ENCODE assay signal across 8 cellular contexts in genomic region chr1:42259059-42259738, GRCh38.
DNase-seq lines count a peak whose midpoint lies in the region; ATAC-seq and TF ChIP-seq lines count a peak whose summit lies in the region.

No MANE protein-coding gene starts in this region.

- H3K9ac ChIP-seq in BLaER1 treated with 17β-estradiol and CSF1 and Interleukin-3, amounts not matched to agents 10 nM and 100 nM = 0 out of 22 replicates have a peak overlapping the region, but pooled peaks of 1 of the 11 experiments have one; percentile 8

- peak; percentile 63 for ATAC-seq in HG02885 (IDR thresholded peaks at IDR 0.05; ENCODE audit: poor library complexity, unreplicated experiment)
- ATAC-seq in body of pancreas = peak; percentile 45
- no peak for ATAC-seq in HG03457 (IDR thresholded peaks at IDR 0.05; ENCODE audit: unreplicated experiment)

- H3K36me3 ChIP-seq in BLaER1 treated with 17β-estradiol and CSF1 and Interleukin-3, amounts not matched to agents 10 nM and 100 nM = peaks cover 38 to 86% (median 57%) of the 10 kb centered on the region in 11 experiments
- H3K36me3 ChIP-seq in body of pancreas (replicated peaks in 1 of 2; ENCODE audit: insufficient read depth in 1 of 2, low read depth in 2 of 2) (no peaks in the 10 kb centered on the region), PC-9 (ENCODE audit: low read depth) (peaks cover 25% of the 10 kb centered on the region)

- DNase-seq in body of pancreas = peak in 2 of 4 donors; percentile 9 to 34
- peak; percentile 82 for DNase-seq in midbrain (lab: John Stamatoyannopoulos, UW)
- no peak for DNase-seq in PC-9
- DNase-seq in DMS53 treated with DMSO at 0.1 percent for 48 hours (lab: John Stamatoyannopoulos, UW; ENCODE audit: unreplicated experiment) = no peak
- DNase-seq in germinal center (ENCODE audit: low spot score) = no peak

- H3K27ac ChIP-seq in BLaER1 treated with 17β-estradiol and CSF1 and Interleukin-3, amounts not matched to agents 10 nM and 100 nM = peak overlapping the region in 7 of 11 experiments; percentile 1 to 33 (median 8); a peak in 6 of 22 replicates
- H3K27ac ChIP-seq in body of pancreas (peak overlapping the region in 1 of 4 donors; percentile 32), PC-9 (no peak overlapping the region)

- CTCF ChIA-PET in PC-9 (lab: Charles Lee) = no interaction called here

- H3K9me2 ChIP-seq in PC-9 (ENCODE audit: insufficient read depth) = no peaks in the 10 kb centered on the region

- peaks cover 13 to 42% (median 25%) of the 10 kb centered on the region in 10 experiments for H3K4me1 ChIP-seq in BLaER1 treated with 17β-estradiol and CSF1 and Interleukin-3, amounts not matched to agents 10 nM and 100 nM
- peaks cover 30% of the 10 kb centered on the region for H3K4me1 ChIP-seq in body of pancreas
- H3K4me1 ChIP-seq in PC-9 (replicated peaks; ENCODE audit: insufficient read depth) = no peaks in the 10 kb centered on the region

- H3K9me3 ChIP-seq in BLaER1 treated with 17β-estradiol and CSF1 and Interleukin-3, amounts not matched to agents 10 nM and 100 nM (replicated peaks in 1 of 11) = peaks cover 11 to 27% (median 18%) of the 10 kb centered on the region in 11 experiments; a peak in 19 of 22 replicates
- no peaks in the 10 kb centered on the region for H3K9me3 ChIP-seq in body of pancreas
- H3K9me3 ChIP-seq in PC-9 (ENCODE audit: insufficient read depth, low read depth) = no peaks in the 10 kb centered on the region

- peaks cover 26% of the 10 kb centered on the region; the same call in 1 of the 2 replicates for H3F3A ChIP-seq in PC-9 (ENCODE audit: insufficient read depth, low read depth)

- H2AFZ ChIP-seq in PC-9 = no peak overlapping the region

- TF ChIP-seq POLR2A in body of pancreas (IDR thresholded peaks at IDR 0.05) = no peak

- H3K79me2 ChIP-seq in PC-9 (ENCODE audit: low read depth) = peaks cover 90% of the 10 kb centered on the region

- H4K20me1 ChIP-seq in BLaER1 treated with 17β-estradiol and CSF1 and Interleukin-3, amounts not matched to agents 10 nM and 100 nM = peaks cover 4 to 72% (median 28%) of the 10 kb centered on the region in 11 experiments; a peak in 15 of 22 replicates
- peaks cover 10% of the 10 kb centered on the region; the same call in 1 of the 2 replicates for H4K20me1 ChIP-seq in PC-9 (ENCODE audit: insufficient read depth)

- no TSS peak for BruUV-seq in PC-9 (replicated peaks; lab: Mats Ljungman, UMichigan)

- H3K4me2 ChIP-seq in BLaER1 treated with 17β-estradiol and CSF1 and Interleukin-3, amounts not matched to agents 10 nM and 100 nM = peak overlapping the region in 10 of 11 experiments; percentile 21 to 73 (median 44); a peak in 17 of 22 replicates
- H3K4me2 ChIP-seq in PC-9 = no peak overlapping the region

- intact Hi-C loops in body of pancreas (cut with DNase I) = no loop called here
- intact Hi-C loops in PC-9 (cut with micrococcal nuclease; ENCODE audit: unreplicated experiment) = no loop called here

- H3K4me3 ChIP-seq in BLaER1 treated with 17β-estradiol and CSF1 and Interleukin-3, amounts not matched to agents 10 nM and 100 nM = no peak overlapping the region
- no peak overlapping the region for H3K4me3 ChIP-seq in body of pancreas
- no peak overlapping the region for H3K4me3 ChIP-seq in PC-9

- H3K27me3 ChIP-seq in BLaER1 treated with 17β-estradiol and CSF1 and Interleukin-3, amounts not matched to agents 10 nM and 100 nM = no peaks in the 10 kb centered on the region
- H3K27me3 ChIP-seq in body of pancreas (no peaks in the 10 kb centered on the region), PC-9 (ENCODE audit: insufficient read depth, low read depth) (no peaks in the 10 kb centered on the region)

- POLR2A ChIA-PET in PC-9 (lab: Charles Lee; ENCODE audit: unreplicated experiment) = interaction anchor here (0.7 kb wide), 1 partner anchor 20 kb away, joined by 4 read pairs; no protein-coding TSS in a partner anchor

- WGBS in body of pancreas, 2 donors = 37 to 40% methylated on average over 4 of the region's 4 CpGs

- TF ChIP-seq CTCF in body of pancreas (IDR thresholded peaks at IDR 0.05) (no peak), PC-9 (conservative IDR thresholded peaks at IDR 0.05) (no peak)
